Comparison of ENCODE assay signal across 13 cellular contexts in genomic region chr11:7473702-7474101, GRCh38. TPM values are rescaled to one million over a fixed set of nuclear protein-coding genes. Genes with fewer than 3 reads are reported as not detected.
DNase-seq lines count a peak whose midpoint lies in the region; ATAC-seq and TF ChIP-seq lines count a peak whose summit lies in the region.
"Had no signal": no experiment of that assay in that cellular context is flagged by ENCODE, and none has a peak within 500 bp of the region (broad histone marks: within the 10 kb centered on the region; RNA-seq: fewer than 3 reads in every experiment).

No MANE protein-coding gene starts in this region.

- H3K36me3 ChIP-seq in psoas muscle (ENCODE audit: insufficient read depth in 1 of 2, low read depth in 1 of 2), result peaks cover 0 to 6% of the 10 kb centered on the region in 2 donors
- no peaks in the 10 kb centered on the region for H3K36me3 ChIP-seq in hepatocyte (replicated peaks; ENCODE audit: insufficient read depth, low read depth)
- no peaks in the 10 kb centered on the region for H3K36me3 ChIP-seq in adrenal gland (replicated peaks in 1 of 2)

- H3K79me2 ChIP-seq in hepatocyte, result no peaks in the 10 kb centered on the region

- no peaks in the 10 kb centered on the region for H4K20me1 ChIP-seq in hepatocyte (ENCODE audit: insufficient read depth, poor library complexity, severe bottlenecking)

- TF ChIP-seq POLR2A in adrenal gland (IDR thresholded peaks at IDR 0.05), result no peak

- peaks cover 12% of the 10 kb centered on the region for H3K4me1 ChIP-seq in psoas muscle
- no peaks in the 10 kb centered on the region for H3K4me1 ChIP-seq in hepatocyte (ENCODE audit: insufficient read depth)
- H3K4me1 ChIP-seq in adrenal gland (replicated peaks in 1 of 2), result no peaks in the 10 kb centered on the region

- no peak overlapping the region for H3K4me2 ChIP-seq in hepatocyte

- no peaks in the 10 kb centered on the region for H3K9me2 ChIP-seq in hepatocyte (replicated peaks; ENCODE audit: insufficient read depth)

- ATAC-seq in GM18909 (IDR thresholded peaks at IDR 0.05; ENCODE audit: poor library complexity, unreplicated experiment) (peak; percentile 94), GM21576 (IDR thresholded peaks at IDR 0.05; ENCODE audit: unreplicated experiment) (peak; percentile 91), HG03175 (IDR thresholded peaks at IDR 0.05; ENCODE audit: unreplicated experiment) (peak; percentile 84), psoas muscle (peak; percentile 57 to 96 (median 87))
- ATAC-seq: naive thymus-derived CD8-positive, alpha-beta T cell had no signal

- intact Hi-C loops in psoas muscle (cut with DNase I), result no loop called here
- intact Hi-C loops in adrenal gland (cut with DNase I), result no loop called here

- H3K27ac ChIP-seq in psoas muscle (peak overlapping the region; percentile 43), hepatocyte (no peak overlapping the region), adrenal gland (no peak overlapping the region)

- 14 to 33% (median 32%) methylated on average over 1 of the region's 1 CpG for WGBS in psoas muscle, 3 donors
- 93% methylated on average over 1 of the region's 1 CpG for WGBS in hepatocyte (ENCODE audit: low lambda C conversion rate, missing lambda C conversion rate)
- 0 to 89% (median 36%) methylated on average over 1 of the region's 1 CpG; no CpG with 5 or more reads in 1 of the 4 donors for WGBS in adrenal gland, 4 donors

- no peak overlapping the region for H3K4me3 ChIP-seq in psoas muscle
- no peak overlapping the region for H3K4me3 ChIP-seq in hepatocyte
- H3K4me3 ChIP-seq in adrenal gland, result no peak overlapping the region

- DNase-seq in psoas muscle (no peak), hepatocyte (ENCODE audit: low spot score) (no peak), adrenal gland (no peak), GOT3 (lab: John Stamatoyannopoulos, UW) (no peak)
- DNase-seq: naive thymus-derived CD8-positive, alpha-beta T cell; NCI-H1417 treated with DMSO at 0.1 percent for 48 hours; SHP77; substantia nigra had no signal

- H3K9me3 ChIP-seq in psoas muscle, result no peaks in the 10 kb centered on the region
- no peaks in the 10 kb centered on the region for H3K9me3 ChIP-seq in hepatocyte (ENCODE audit: low read depth)
- H3K9me3 ChIP-seq in adrenal gland (replicated peaks in 1 of 3), result no peaks in the 10 kb centered on the region

- no peak overlapping the region for H2AFZ ChIP-seq in hepatocyte

- TF ChIP-seq CTCF in psoas muscle (IDR thresholded peaks at IDR 0.05) (no peak), hepatocyte (IDR thresholded peaks at IDR 0.05; ENCODE audit: poor library complexity) (no peak), adrenal gland (IDR thresholded peaks at IDR 0.05) (no peak)

- H3K27me3 ChIP-seq in psoas muscle (ENCODE audit: insufficient read depth in 3 of 3, low read length in 2 of 3), result no peaks in the 10 kb centered on the region
- H3K27me3 ChIP-seq in hepatocyte, result no peaks in the 10 kb centered on the region
- no peaks in the 10 kb centered on the region for H3K27me3 ChIP-seq in adrenal gland

RNA-seq across cellular contexts. Expression of gene OLFML1, which starts 11.6 kb away (rescaled TPM):
- 1 to 10 TPM; 1.1 to 7.2 (median 1.6) TPM for total RNA-seq in psoas muscle
- 1 to 10 TPM in 2 of 3 donors, under 1 TPM in 1; 0.81 to 1.5 (median 1.1) TPM for polyA plus RNA-seq in psoas muscle
- 9.3 and 11.4 TPM in 2 replicates for total RNA-seq in hepatocyte
- polyA plus RNA-seq in hepatocyte, result 8.2 and 10.9 TPM in 2 replicates
- total RNA-seq in adrenal gland, result 10 to 100 TPM in 2 of 8 donors, 1 to 10 TPM in 6; 4.0 to 12.6 (median 6.7) TPM
- 1 to 10 TPM; 4.8 to 8.0 (median 5.3) TPM for polyA plus RNA-seq in adrenal gland
- total RNA-seq: Daoy; endothelial cell of umbilical vein; naive thymus-derived CD8-positive, alpha-beta T cell had no signal
- polyA plus RNA-seq: endothelial cell of umbilical vein had no signal

RNA-seq across cellular contexts. Expression of gene PPFIBP2, which starts 40.1 kb away (rescaled TPM):
- total RNA-seq in psoas muscle (10 to 100 TPM; 19.7 to 54.8 (median 32.5) TPM), hepatocyte (55.8 and 58.6 TPM in 2 replicates), adrenal gland (10 to 100 TPM; 11.4 to 36.5 (median 20.7) TPM)
- polyA plus RNA-seq in psoas muscle (10 to 100 TPM in 2 of 3 donors, 1 to 10 TPM in 1; 7.4 to 19.0 (median 14.6) TPM), hepatocyte (33.9 and 43.6 TPM in 2 replicates), adrenal gland (10 to 100 TPM; 12.8 to 35.3 (median 21.2) TPM)
